1 cellular context compared by ENCODE assay signal in genomic region chr1:42682484-42682738, GRCh38.
A peak's percentile ranks its signal among the peaks of the same experiment; 100 is the strongest.
TF ChIP-seq lines count a peak whose summit lies in the region.
"Not testable (repeated sequence)": the region's sequence is repeated elsewhere in the genome, so short reads cannot be mapped to it uniquely, and the experiment has no call there.

No MANE protein-coding gene starts in this region.

TF ChIP-seq in K562, 482 proteins besides CTCF, POLR2A, EP300 and RAD21:
- 0 out of 2 replicates have a peak, but pooled peaks have one; percentile 2 for TF ChIP-seq ZNF197 (CRISPR knock-in tag; IDR thresholded peaks at IDR 0.05; ENCODE audit: low read depth)
- TF ChIP-seq NR2C2, CEBPG (CRISPR knock-in tag; IDR thresholded peaks at IDR 0.05): not testable (repeated sequence)
- TF ChIP-seq NR2C2 (tag; IDR thresholded peaks at IDR 0.05) = peak; percentile 60; the same call in 1 of the 2 replicates
- TF ChIP-seq, protein P1, sequence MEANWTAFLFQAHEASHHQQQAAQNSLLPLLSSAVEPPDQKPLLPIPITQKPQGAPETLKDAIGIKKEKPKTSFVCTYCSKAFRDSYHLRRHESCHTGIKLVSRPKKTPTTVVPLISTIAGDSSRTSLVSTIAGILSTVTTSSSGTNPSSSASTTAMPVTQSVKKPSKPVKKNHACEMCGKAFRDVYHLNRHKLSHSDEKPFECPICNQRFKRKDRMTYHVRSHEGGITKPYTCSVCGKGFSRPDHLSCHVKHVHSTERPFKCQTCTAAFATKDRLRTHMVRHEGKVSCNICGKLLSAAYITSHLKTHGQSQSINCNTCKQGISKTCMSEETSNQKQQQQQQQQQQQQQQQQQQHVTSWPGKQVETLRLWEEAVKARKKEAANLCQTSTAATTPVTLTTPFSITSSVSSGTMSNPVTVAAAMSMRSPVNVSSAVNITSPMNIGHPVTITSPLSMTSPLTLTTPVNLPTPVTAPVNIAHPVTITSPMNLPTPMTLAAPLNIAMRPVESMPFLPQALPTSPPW (CRISPR knock-in tag; IDR thresholded peaks at IDR 0.05) = peak; percentile 99
- 0 out of 2 replicates have a peak, but pooled peaks have one; percentile 41 for TF ChIP-seq POLR2AphosphoS5 (IDR thresholded peaks at IDR 0.05; ENCODE audit: control insufficient read depth, insufficient read depth, low read depth, low read length)
- peak; percentile 44; the same call in 1 of the 2 replicates for TF ChIP-seq PHF8 (IDR thresholded peaks at IDR 0.05; ENCODE audit: borderline replicate concordance, low read length)
- TF ChIP-seq, protein P2, sequence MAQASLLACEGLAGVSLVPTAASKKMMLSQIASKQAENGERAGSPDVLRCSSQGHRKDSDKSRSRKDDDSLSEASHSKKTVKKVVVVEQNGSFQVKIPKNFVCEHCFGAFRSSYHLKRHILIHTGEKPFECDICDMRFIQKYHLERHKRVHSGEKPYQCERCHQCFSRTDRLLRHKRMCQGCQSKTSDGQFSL (CRISPR knock-in tag; IDR thresholded peaks at IDR 0.05) = 0 out of 2 replicates have a peak, but pooled peaks have one; percentile 69
- TF ChIP-seq, protein P2 (tag; IDR thresholded peaks at IDR 0.05) = peak in 1 of 2 experiments; percentile 83; a peak in 1 of 4 replicates
- TF ChIP-seq YY1 (IDR thresholded peaks at IDR 0.05; ENCODE audit: borderline replicate concordance in 1 of 3, control insufficient read depth in 1 of 3, extremely low read depth in 1 of 3, insufficient read depth in 3 of 3, insufficient read length in 1 of 3, insufficient replicate concordance in 2 of 3, low read depth in 1 of 3, low read length in 2 of 3) = peak in 1 of 3 experiments; percentile 5
- peak; percentile 67 for TF ChIP-seq GABPA (tag; conservative IDR thresholded peaks at IDR 0.05; ENCODE audit: low read depth)
- peak; percentile 39 for TF ChIP-seq TAF1 (IDR thresholded peaks at IDR 0.05; ENCODE audit: control insufficient read depth, extremely low read depth, insufficient read depth, low read length, severe bottlenecking)
- TF ChIP-seq, protein P3, sequence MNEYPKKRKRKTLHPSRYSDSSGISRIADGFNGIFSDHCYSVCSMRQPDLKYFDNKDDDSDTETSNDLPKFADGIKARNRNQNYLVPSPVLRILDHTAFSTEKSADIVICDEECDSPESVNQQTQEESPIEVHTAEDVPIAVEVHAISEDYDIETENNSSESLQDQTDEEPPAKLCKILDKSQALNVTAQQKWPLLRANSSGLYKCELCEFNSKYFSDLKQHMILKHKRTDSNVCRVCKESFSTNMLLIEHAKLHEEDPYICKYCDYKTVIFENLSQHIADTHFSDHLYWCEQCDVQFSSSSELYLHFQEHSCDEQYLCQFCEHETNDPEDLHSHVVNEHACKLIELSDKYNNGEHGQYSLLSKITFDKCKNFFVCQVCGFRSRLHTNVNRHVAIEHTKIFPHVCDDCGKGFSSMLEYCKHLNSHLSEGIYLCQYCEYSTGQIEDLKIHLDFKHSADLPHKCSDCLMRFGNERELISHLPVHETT (CRISPR knock-in tag; conservative IDR thresholded peaks at IDR 0.05 in 1 of 2, IDR thresholded peaks at IDR 0.05 in 1 of 2) = peak in 1 of 2 experiments; percentile 96; a peak in 2 of 4 replicates
- 0 out of 2 replicates have a peak, but pooled peaks have one; percentile 5 for TF ChIP-seq ELF1 (tag; IDR thresholded peaks at IDR 0.05)
- TF ChIP-seq TBP (optimal IDR thresholded peaks at IDR 0.05; ENCODE audit: low read depth, low read length) = peak; percentile 22
- TF ChIP-seq CEBPG (tag; conservative IDR thresholded peaks at IDR 0.05 in 1 of 2, IDR thresholded peaks at IDR 0.05 in 1 of 2) = 0 out of 4 replicates have a peak, but pooled peaks of 1 of the 2 experiments have one; percentile 25
- TF ChIP-seq HNRNPL (IDR thresholded peaks at IDR 0.05; ENCODE audit: low read depth, low read length) = peak; percentile 45; the same call in 1 of the 2 replicates
- TF ChIP-seq FIP1L1 (IDR thresholded peaks at IDR 0.05; ENCODE audit: low read depth, low read length, poor library complexity, severe bottlenecking) = peak; percentile 34
